Comparison of ENCODE assay signal across 1 cellular context in genomic region chr3:133573054-133573628, GRCh38.
A peak's percentile ranks its signal among the peaks of the same experiment; 100 is the strongest.
TF ChIP-seq lines count a peak whose summit lies in the region.

No MANE protein-coding gene starts in this region.

TF ChIP-seq in HEK293, 187 proteins besides CTCF, POLR2A, EP300 and RAD21 (continued from another document):
- TF ChIP-seq ZBTB44 (tag by site-specific recombination; IDR thresholded peaks at IDR 0.05) (no peak), ZNF837 (tag by site-specific recombination; IDR thresholded peaks at IDR 0.05) (no peak), ZNF335 (tag by site-specific recombination; conservative IDR thresholded peaks at IDR 0.05) (peak; percentile 90), ZNF558 (tag by site-specific recombination; IDR thresholded peaks at IDR 0.05) (no peak), KLF10 (tag by site-specific recombination; IDR thresholded peaks at IDR 0.05) (no peak), ZNF292 (tag by site-specific recombination; IDR thresholded peaks at IDR 0.05; ENCODE audit: borderline replicate concordance, low read depth) (no peak), ZNF521 (tag by site-specific recombination; IDR thresholded peaks at IDR 0.05) (no peak), ZBTB7A (tag by site-specific recombination; IDR thresholded peaks at IDR 0.05; ENCODE audit: low read depth) (no peak)
